ENCODE assay signal across 8 cellular contexts in genomic region chrX:40266490-40267333, GRCh38.
DNase-seq lines count a peak whose midpoint lies in the region; ATAC-seq and TF ChIP-seq lines count a peak whose summit lies in the region.

No MANE protein-coding gene starts in this region.

- no peaks in the 10 kb centered on the region for H3K27me3 Mint-ChIP-seq in activated T-helper 17 cell treated with anti-CD3 and anti-CD28 coated beads, Interleukin-2, amount 50 U/mL, for 72 hours
- H3K27me3 Mint-ChIP-seq in nephron (ENCODE audit: low read depth): peaks cover 8% of the 10 kb centered on the region

- peak overlapping the region; percentile 66 for H3K4me3 Mint-ChIP-seq in activated T-helper 17 cell treated with anti-CD3 and anti-CD28 coated beads, Interleukin-2, amount 50 U/mL, for 72 hours
- H3K4me3 Mint-ChIP-seq in nephron: peak overlapping the region; percentile 78 to 85 (median 83)

- no peaks in the 10 kb centered on the region for H3K4me1 Mint-ChIP-seq in activated T-helper 17 cell treated with anti-CD3 and anti-CD28 coated beads, Interleukin-2, amount 50 U/mL, for 72 hours
- H3K4me1 Mint-ChIP-seq in nephron: peaks cover 32% of the 10 kb centered on the region

- TF ChIP-seq CTCF in fibroblast of the aortic adventitia (IDR thresholded peaks at IDR 0.05; ENCODE audit: insufficient read depth, low read length): peak; percentile 71
- peak; percentile 68 to 82 (median 76) for TF ChIP-seq CTCF in nephron (IDR thresholded peaks at IDR 0.05; ENCODE audit: unreplicated experiment in 3 of 3)

- H3K27ac Mint-ChIP-seq in activated T-helper 17 cell treated with anti-CD3 and anti-CD28 coated beads, Interleukin-2, amount 50 U/mL, for 72 hours: no peak overlapping the region
- H3K27ac Mint-ChIP-seq in nephron: peak overlapping the region; percentile 41 to 92 (median 57)

- H3K9me3 Mint-ChIP-seq in activated T-helper 17 cell treated with anti-CD3 and anti-CD28 coated beads, Interleukin-2, amount 50 U/mL, for 72 hours: no peaks in the 10 kb centered on the region
- no peaks in the 10 kb centered on the region for H3K9me3 Mint-ChIP-seq in nephron

- peak; percentile 89 for ATAC-seq in activated T-helper 17 cell treated with anti-CD3 and anti-CD28 coated beads, Interleukin-2, amount 50 U/mL, for 72 hours (replicated peaks)
- no peak for ATAC-seq in GM19395 (IDR thresholded peaks at IDR 0.05; ENCODE audit: unreplicated experiment)

- peak; percentile 20 for DNase-seq in DMS153 (lab: John Stamatoyannopoulos, UW)
- DNase-seq in HUDEP-2 (lab: John Stamatoyannopoulos, UW; ENCODE audit: unreplicated experiment in 76 of 76): peak; percentile 2 to 84 (median 51)
- peak; percentile 63 for DNase-seq in fibroblast of the aortic adventitia (ENCODE audit: low read depth)
- peak in 44 of 49 donors; percentile 2 to 68 (median 32) for DNase-seq in substantia nigra (lab: John Stamatoyannopoulos, UW)

- H3K27ac ChIP-seq in substantia nigra (ENCODE audit: low read depth, low read length, poor library complexity, severe bottlenecking): no peak overlapping the region

- H3K4me3 ChIP-seq in fibroblast of the aortic adventitia (ENCODE audit: low read depth, low read length): peak overlapping the region; percentile 60

- H3K36me3 Mint-ChIP-seq in activated T-helper 17 cell treated with anti-CD3 and anti-CD28 coated beads, Interleukin-2, amount 50 U/mL, for 72 hours (ENCODE audit: low read depth): no peaks in the 10 kb centered on the region
- no peaks in the 10 kb centered on the region for H3K36me3 Mint-ChIP-seq in nephron (ENCODE audit: low read depth)

TF ChIP-seq in PFSK-1, 5 proteins besides CTCF, POLR2A, EP300 and RAD21:
- no peak for TF ChIP-seq TAF1 (IDR thresholded peaks at IDR 0.05; ENCODE audit: borderline replicate concordance, insufficient read depth, low read length)
- no peak for TF ChIP-seq SIN3A (IDR thresholded peaks at IDR 0.05; ENCODE audit: borderline replicate concordance, insufficient read depth, low read length)
- TF ChIP-seq FOXP2 (optimal IDR thresholded peaks at IDR 0.05; ENCODE audit: borderline replicate concordance, extremely low read depth, extremely low read length, insufficient read depth): peak; percentile 63
- TF ChIP-seq POLR2AphosphoS5 (IDR thresholded peaks at IDR 0.05; ENCODE audit: low read depth, low read length): no peak
- TF ChIP-seq, protein P1, sequence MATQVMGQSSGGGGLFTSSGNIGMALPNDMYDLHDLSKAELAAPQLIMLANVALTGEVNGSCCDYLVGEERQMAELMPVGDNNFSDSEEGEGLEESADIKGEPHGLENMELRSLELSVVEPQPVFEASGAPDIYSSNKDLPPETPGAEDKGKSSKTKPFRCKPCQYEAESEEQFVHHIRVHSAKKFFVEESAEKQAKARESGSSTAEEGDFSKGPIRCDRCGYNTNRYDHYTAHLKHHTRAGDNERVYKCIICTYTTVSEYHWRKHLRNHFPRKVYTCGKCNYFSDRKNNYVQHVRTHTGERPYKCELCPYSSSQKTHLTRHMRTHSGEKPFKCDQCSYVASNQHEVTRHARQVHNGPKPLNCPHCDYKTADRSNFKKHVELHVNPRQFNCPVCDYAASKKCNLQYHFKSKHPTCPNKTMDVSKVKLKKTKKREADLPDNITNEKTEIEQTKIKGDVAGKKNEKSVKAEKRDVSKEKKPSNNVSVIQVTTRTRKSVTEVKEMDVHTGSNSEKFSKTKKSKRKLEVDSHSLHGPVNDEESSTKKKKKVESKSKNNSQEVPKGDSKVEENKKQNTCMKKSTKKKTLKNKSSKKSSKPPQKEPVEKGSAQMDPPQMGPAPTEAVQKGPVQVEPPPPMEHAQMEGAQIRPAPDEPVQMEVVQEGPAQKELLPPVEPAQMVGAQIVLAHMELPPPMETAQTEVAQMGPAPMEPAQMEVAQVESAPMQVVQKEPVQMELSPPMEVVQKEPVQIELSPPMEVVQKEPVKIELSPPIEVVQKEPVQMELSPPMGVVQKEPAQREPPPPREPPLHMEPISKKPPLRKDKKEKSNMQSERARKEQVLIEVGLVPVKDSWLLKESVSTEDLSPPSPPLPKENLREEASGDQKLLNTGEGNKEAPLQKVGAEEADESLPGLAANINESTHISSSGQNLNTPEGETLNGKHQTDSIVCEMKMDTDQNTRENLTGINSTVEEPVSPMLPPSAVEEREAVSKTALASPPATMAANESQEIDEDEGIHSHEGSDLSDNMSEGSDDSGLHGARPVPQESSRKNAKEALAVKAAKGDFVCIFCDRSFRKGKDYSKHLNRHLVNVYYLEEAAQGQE (IDR thresholded peaks at IDR 0.05; ENCODE audit: insufficient read depth in 1 of 2, low read depth in 2 of 2, low read length in 2 of 2): no peak
